In genomic region chrX:50920132-50920531, GRCh38 we compare ENCODE assay signal across 12 cellular contexts. TPM values are rescaled to one million over a fixed set of nuclear protein-coding genes. Genes with fewer than 3 reads are reported as not detected.
DNase-seq lines count a peak whose midpoint lies in the region; ATAC-seq and TF ChIP-seq lines count a peak whose summit lies in the region.
"Had no signal": no experiment of that assay in that cellular context is flagged by ENCODE, and none has a peak within 500 bp of the region (broad histone marks: within the 10 kb centered on the region; RNA-seq: fewer than 3 reads in every experiment).

No MANE protein-coding gene starts in this region.

- in situ Hi-C loops in GM23248 (cut with MboI) = no loop called here

- no peak for ATAC-seq in GM18858 (IDR thresholded peaks at IDR 0.05; ENCODE audit: unreplicated experiment)
- no peak for ATAC-seq in HG02973 (IDR thresholded peaks at IDR 0.05; ENCODE audit: unreplicated experiment)
- ATAC-seq in GM19023 (IDR thresholded peaks at IDR 0.05; ENCODE audit: unreplicated experiment) = no peak
- ATAC-seq: activated CD8-positive, alpha-beta T cell treated with anti-CD3 and anti-CD28 coated beads, Interleukin-2, amount 10 ng/mL, durations not matched to agents 7 days and 5 days had no signal

- peak; percentile 22 for TF ChIP-seq CTCF in fibroblast of the aortic adventitia (IDR thresholded peaks at IDR 0.05; ENCODE audit: insufficient read depth, low read length)

- no peaks in the 10 kb centered on the region for H3F3A ChIP-seq in GM23248 (ENCODE audit: insufficient read depth)

- H3K4me1 ChIP-seq in GM23248 (ENCODE audit: insufficient read depth) = no peaks in the 10 kb centered on the region

- no peaks in the 10 kb centered on the region for H3K9me2 ChIP-seq in GM23248 (ENCODE audit: insufficient read depth)

- H3K27ac ChIP-seq in GM23248 = no peak overlapping the region

- no peak overlapping the region for H3K4me2 ChIP-seq in GM23248 (ENCODE audit: unreplicated experiment)

- no peaks in the 10 kb centered on the region for H3K36me3 ChIP-seq in GM23248 (ENCODE audit: low read depth)
- H3K36me3 ChIP-seq: HAP-1 had no signal

- no peak overlapping the region for H2AFZ ChIP-seq in GM23248

- H3K27me3 ChIP-seq in GM23248 (replicated peaks; ENCODE audit: insufficient read depth) = no peaks in the 10 kb centered on the region

- no peaks in the 10 kb centered on the region for H3K9me3 ChIP-seq in GM23248 (ENCODE audit: low read depth)

- no peak overlapping the region for H3K9ac ChIP-seq in GM23248

- H3K79me2 ChIP-seq in GM23248 (ENCODE audit: insufficient read depth) = no peaks in the 10 kb centered on the region

- H3K4me3 ChIP-seq in GM23248 = no peak overlapping the region
- no peak overlapping the region for H3K4me3 ChIP-seq in fibroblast of the aortic adventitia (ENCODE audit: low read depth, low read length)
- H3K4me3 ChIP-seq: HAP-1, lung had no signal

- no peaks in the 10 kb centered on the region for H4K20me1 ChIP-seq in GM23248 (ENCODE audit: insufficient read depth)

- DNase-seq in GM23248 = peak; percentile 20
- peak; percentile 8 for DNase-seq in RKO (ENCODE audit: low spot score)
- DNase-seq in fibroblast of the aortic adventitia (ENCODE audit: low read depth) = peak; percentile 3
- peak; percentile 58 for DNase-seq in pons (ENCODE audit: low spot score)
- DNase-seq in stimulated activated naive CD4-positive, alpha-beta T cell (lab: John Stamatoyannopoulos, UW) = no peak
- DNase-seq: activated CD8-positive, alpha-beta T cell treated with anti-CD3 and anti-CD28 coated beads, Interleukin-2, amount 10 ng/mL, durations not matched to agents 7 days and 5 days had no signal

RNA-seq across cellular contexts. Expression of gene BMP15, which starts 9.6 kb away (rescaled TPM):
- total RNA-seq in GM23248 (2014; rRNA removed; shearing (Covaris generic)) = not detected in 2 replicates
- polyA plus RNA-seq in GM23248 (2016; fragmentation: Nextera tagmentation; extraction: Ambion mirVana) = not detected in 2 replicates
- total RNA-seq in fibroblast of the aortic adventitia (ENCODE audit: low replicate concordance) = not detected in 2 replicates
- total RNA-seq: activated CD8-positive, alpha-beta T cell treated with anti-CD3 and anti-CD28 coated beads, Interleukin-2, amount 10 ng/mL, durations not matched to agents 7 days and 5 days; cerebellum had no signal

Comparison
In these comparisons a context has a peak if more than half of its experiments do, and no peak if none do; other contexts are left out.
1. DNase-seq: peak in GM23248 (single experiment), RKO (single experiment), fibroblast of the aortic adventitia (single experiment) and pons (single experiment); none in stimulated activated naive CD4-positive, alpha-beta T cell (0 of 6).